In genomic region chrX:51894697-51895336, GRCh38 we compare ENCODE assay signal across 8 cellular contexts. TPM values are rescaled to one million over a fixed set of nuclear protein-coding genes. Genes with fewer than 3 reads are reported as not detected.
DNase-seq lines count a peak whose midpoint lies in the region; ATAC-seq and TF ChIP-seq lines count a peak whose summit lies in the region.

No MANE protein-coding gene starts in this region.

- no peaks in the 10 kb centered on the region for H3K27me3 Mint-ChIP-seq in WTC11 (ENCODE audit: low read depth)
- H3K27me3 Mint-ChIP-seq in glutamatergic neuron (ENCODE audit: unreplicated experiment), result peaks cover 8% of the 10 kb centered on the region

- H3K4me1 Mint-ChIP-seq in WTC11 (peaks cover 11% of the 10 kb centered on the region), glutamatergic neuron (ENCODE audit: low read depth, unreplicated experiment) (peaks cover 6% of the 10 kb centered on the region)

- POLR2A ChIA-PET in WTC11 (lab: Charles Lee), result interaction anchor here (0.7 kb wide), 1 partner anchor 22 kb away, joined by 4 read pairs; no protein-coding TSS in a partner anchor

- peak; percentile 59 for DNase-seq in BE2C
- DNase-seq in WTC11 (ENCODE audit: low spot score), result peak; percentile 22
- DNase-seq in glutamatergic neuron, result peak; percentile 49
- peak; percentile 15 for DNase-seq in pons (ENCODE audit: low spot score)
- DNase-seq in KBM-7, result no peak
- no peak for DNase-seq in NCI-H774 (lab: John Stamatoyannopoulos, UW)

- ATAC-seq in GM18520 (IDR thresholded peaks at IDR 0.05; ENCODE audit: unreplicated experiment), result peak; percentile 60
- peak; percentile 64 for ATAC-seq in HG03280 (IDR thresholded peaks at IDR 0.05; ENCODE audit: unreplicated experiment)
- peak; percentile 4 for ATAC-seq in WTC11

- H3K4me3 ChIP-seq in BE2C (ENCODE audit: low read depth, low read length), result peak overlapping the region; percentile 85

- H3K9me3 Mint-ChIP-seq in WTC11 (no peaks in the 10 kb centered on the region), glutamatergic neuron (ENCODE audit: unreplicated experiment) (peaks cover 5% of the 10 kb centered on the region)

- peaks cover 37% of the 10 kb centered on the region for H3K36me3 ChIP-seq in BE2C

- CTCF ChIA-PET in WTC11 (lab: Charles Lee), result interaction anchor here (0.7 to 1.3 kb wide), 3 partner anchors 91 to 367 kb away, joined by 3 to 4 read pairs (median 4); no protein-coding TSS in a partner anchor

- H3K4me1 ChIP-seq in BE2C, result 0 out of 2 replicates have a peak, but pooled peaks cover 6% of the 10 kb centered on the region

- no peaks in the 10 kb centered on the region for H3K9me3 ChIP-seq in BE2C

- H3K4me3 Mint-ChIP-seq in WTC11, result peak overlapping the region; percentile 95
- H3K4me3 Mint-ChIP-seq in glutamatergic neuron (ENCODE audit: unreplicated experiment), result peak overlapping the region; percentile 91

- in situ Hi-C loops in KBM-7 (cut with MboI; ENCODE audit: low pct_unique_long_range_greater_than_20kb, low sequenced_read_pairs), result no loop called here

- H3K27ac Mint-ChIP-seq in WTC11 (no peak overlapping the region), glutamatergic neuron (ENCODE audit: unreplicated experiment) (peak overlapping the region; percentile 95)

- H3K36me3 Mint-ChIP-seq in WTC11 (peaks cover 34% of the 10 kb centered on the region), glutamatergic neuron (ENCODE audit: unreplicated experiment) (peaks cover 4% of the 10 kb centered on the region)

- no peaks in the 10 kb centered on the region for H3K27me3 ChIP-seq in BE2C

- TF ChIP-seq CTCF in BE2C (IDR thresholded peaks at IDR 0.05; ENCODE audit: low read depth, low read length) (no peak), WTC11 (IDR thresholded peaks at IDR 0.05) (no peak), glutamatergic neuron (IDR thresholded peaks at IDR 0.05; ENCODE audit: partially characterized antibody, unreplicated experiment) (no peak)

TF ChIP-seq in WTC11, 78 proteins besides CTCF, POLR2A, EP300 and RAD21:
- TF ChIP-seq, protein P1, sequence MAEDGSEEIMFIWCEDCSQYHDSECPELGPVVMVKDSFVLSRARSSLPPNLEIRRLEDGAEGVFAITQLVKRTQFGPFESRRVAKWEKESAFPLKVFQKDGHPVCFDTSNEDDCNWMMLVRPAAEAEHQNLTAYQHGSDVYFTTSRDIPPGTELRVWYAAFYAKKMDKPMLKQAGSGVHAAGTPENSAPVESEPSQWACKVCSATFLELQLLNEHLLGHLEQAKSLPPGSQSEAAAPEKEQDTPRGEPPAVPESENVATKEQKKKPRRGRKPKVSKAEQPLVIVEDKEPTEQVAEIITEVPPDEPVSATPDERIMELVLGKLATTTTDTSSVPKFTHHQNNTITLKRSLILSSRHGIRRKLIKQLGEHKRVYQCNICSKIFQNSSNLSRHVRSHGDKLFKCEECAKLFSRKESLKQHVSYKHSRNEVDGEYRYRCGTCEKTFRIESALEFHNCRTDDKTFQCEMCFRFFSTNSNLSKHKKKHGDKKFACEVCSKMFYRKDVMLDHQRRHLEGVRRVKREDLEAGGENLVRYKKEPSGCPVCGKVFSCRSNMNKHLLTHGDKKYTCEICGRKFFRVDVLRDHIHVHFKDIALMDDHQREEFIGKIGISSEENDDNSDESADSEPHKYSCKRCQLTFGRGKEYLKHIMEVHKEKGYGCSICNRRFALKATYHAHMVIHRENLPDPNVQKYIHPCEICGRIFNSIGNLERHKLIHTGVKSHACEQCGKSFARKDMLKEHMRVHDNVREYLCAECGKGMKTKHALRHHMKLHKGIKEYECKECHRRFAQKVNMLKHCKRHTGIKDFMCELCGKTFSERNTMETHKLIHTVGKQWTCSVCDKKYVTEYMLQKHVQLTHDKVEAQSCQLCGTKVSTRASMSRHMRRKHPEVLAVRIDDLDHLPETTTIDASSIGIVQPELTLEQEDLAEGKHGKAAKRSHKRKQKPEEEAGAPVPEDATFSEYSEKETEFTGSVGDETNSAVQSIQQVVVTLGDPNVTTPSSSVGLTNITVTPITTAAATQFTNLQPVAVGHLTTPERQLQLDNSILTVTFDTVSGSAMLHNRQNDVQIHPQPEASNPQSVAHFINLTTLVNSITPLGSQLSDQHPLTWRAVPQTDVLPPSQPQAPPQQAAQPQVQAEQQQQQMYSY (CRISPR knock-in tag; IDR thresholded peaks at IDR 0.05), result no peak
- TF ChIP-seq ZNF263 (CRISPR knock-in tag; IDR thresholded peaks at IDR 0.05; ENCODE audit: low read depth) (no peak), ATF3 (CRISPR knock-in tag; conservative IDR thresholded peaks at IDR 0.05) (no peak), FOXP1 (CRISPR knock-in tag; IDR thresholded peaks at IDR 0.05; ENCODE audit: borderline replicate concordance) (no peak), CREB1 (CRISPR knock-in tag; IDR thresholded peaks at IDR 0.05) (no peak), MYBL2 (CRISPR knock-in tag; IDR thresholded peaks at IDR 0.05) (no peak), ATF1 (CRISPR knock-in tag; IDR thresholded peaks at IDR 0.05) (no peak), EMX1 (CRISPR knock-in tag; IDR thresholded peaks at IDR 0.05) (no peak), TP53 (CRISPR knock-in tag; IDR thresholded peaks at IDR 0.05) (no peak)
TF ChIP-seq in WTC11: peak in this region for 0.

RNA-seq across cellular contexts. Expression of gene MAGED1, which starts 1.4 kb away (rescaled TPM):
- 167 TPM for polyA plus RNA-seq in BE2C (2012; ENCODE audit: insufficient read depth, insufficient read length, low read depth)
- total RNA-seq in WTC11 (2021) (125 to 135 TPM (median 130 TPM) in 3 replicates), glutamatergic neuron (ENCODE audit: unreplicated experiment) (202 TPM)

Comparison
In these comparisons a context has a peak if more than half of its experiments do, and no peak if none do; other contexts are left out.
1. DNase-seq: peak in BE2C (single experiment), WTC11 (single experiment), glutamatergic neuron (single experiment) and pons (single experiment); none in KBM-7 (single experiment) and NCI-H774 (single experiment).
2. ATAC-seq: peak in every context shown above with its lines; median percentile 64 in HG03280; 60 in GM18520; 4 in WTC11.